In the genomic region with DNA sequence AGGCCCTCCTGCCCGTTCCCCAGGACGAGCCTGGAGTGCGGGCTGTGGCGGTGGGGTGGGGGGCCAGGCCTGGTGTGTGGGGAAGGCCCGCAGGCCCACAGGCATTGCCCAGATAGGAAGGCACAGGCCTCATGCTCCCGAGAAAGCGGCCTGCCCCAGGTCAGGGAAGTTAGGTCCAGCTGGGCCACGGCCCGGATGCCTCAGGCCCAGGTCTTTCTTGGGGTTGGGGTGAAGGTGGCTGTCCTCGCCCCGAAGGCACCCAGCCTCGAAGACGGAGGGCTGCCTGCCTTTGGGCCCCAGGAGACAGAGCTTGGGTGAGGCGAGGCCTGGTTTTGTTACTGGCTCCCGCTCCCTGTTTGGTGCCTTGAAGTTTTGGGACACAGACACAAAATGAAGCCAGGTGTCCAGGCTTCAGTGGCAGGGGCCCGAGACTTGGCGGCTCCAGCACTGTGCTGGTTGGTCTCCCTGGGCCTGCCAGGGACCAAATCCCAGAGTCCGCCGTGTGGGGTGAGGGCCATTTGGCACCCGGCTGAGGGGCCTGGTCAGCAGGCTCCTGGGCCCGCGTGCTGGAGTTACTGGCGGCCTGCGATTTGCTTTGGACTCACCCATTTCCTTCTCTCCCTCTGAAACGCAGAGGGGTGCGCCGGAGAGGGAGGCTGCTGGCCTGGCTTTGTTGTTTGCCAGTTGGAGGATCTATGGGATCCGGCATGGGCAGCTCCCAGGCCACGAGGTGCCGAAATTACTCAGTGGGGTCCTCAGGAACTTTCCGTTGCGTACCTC, we compare ENCODE assay signal across 1 cellular context.
TF ChIP-seq lines count a peak whose summit lies in the region.

No MANE protein-coding gene starts in this region.

TF ChIP-seq in HepG2, 621 proteins besides CTCF, POLR2A, EP300 and RAD21 (continues in another document):
- TF ChIP-seq ZNF724P (CRISPR knock-in tag; IDR thresholded peaks at IDR 0.05; ENCODE audit: borderline replicate concordance) (no peak), ZBTB3 (CRISPR knock-in tag; IDR thresholded peaks at IDR 0.05; ENCODE audit: borderline replicate concordance, low read depth) (no peak), ZBTB38 (CRISPR knock-in tag; IDR thresholded peaks at IDR 0.05) (no peak), ZNF773 (CRISPR knock-in tag; IDR thresholded peaks at IDR 0.05; ENCODE audit: borderline replicate concordance) (0 out of 2 replicates have a peak, but pooled peaks have one; percentile 37), THAP11 (CRISPR knock-in tag; IDR thresholded peaks at IDR 0.05) (no peak), RNF2 (conservative IDR thresholded peaks at IDR 0.05; ENCODE audit: low read depth) (0 out of 2 replicates have a peak, but pooled peaks have one; percentile 35), KDM6A (CRISPR knock-in tag; IDR thresholded peaks at IDR 0.05; ENCODE audit: low read depth) (no peak), SRSF9 (IDR thresholded peaks at IDR 0.05; ENCODE audit: borderline replicate concordance, insufficient read depth, low read depth, low read length, poor library complexity, severe bottlenecking) (no peak), ARNT2 (CRISPR knock-in tag; IDR thresholded peaks at IDR 0.05; ENCODE audit: low read depth) (no peak), ZNF652 (CRISPR knock-in tag; IDR thresholded peaks at IDR 0.05; ENCODE audit: borderline replicate concordance, low read depth) (no peak), ADNP (CRISPR knock-in tag; IDR thresholded peaks at IDR 0.05) (no peak), ZNF546 (CRISPR knock-in tag; conservative IDR thresholded peaks at IDR 0.05) (no peak), U2AF1 (optimal IDR thresholded peaks at IDR 0.05; ENCODE audit: low read depth, low read length) (no peak), GABPB1 (CRISPR knock-in tag; IDR thresholded peaks at IDR 0.05) (peak; percentile 9; the same call in 1 of the 2 replicates), RBM22 (optimal IDR thresholded peaks at IDR 0.05; ENCODE audit: low read length) (peak; percentile 13), CHD4 (IDR thresholded peaks at IDR 0.05; ENCODE audit: borderline replicate concordance, low read length) (no peak), FLYWCH1 (CRISPR knock-in tag; IDR thresholded peaks at IDR 0.05) (no peak), ZNF296 (CRISPR knock-in tag; conservative IDR thresholded peaks at IDR 0.05) (no peak), SRY (CRISPR knock-in tag; IDR thresholded peaks at IDR 0.05) (peak; percentile 55), ELF3 (CRISPR knock-in tag; IDR thresholded peaks at IDR 0.05) (no peak), ZNF232 (CRISPR knock-in tag; IDR thresholded peaks at IDR 0.05; ENCODE audit: borderline replicate concordance) (0 out of 2 replicates have a peak, but pooled peaks have one; percentile 29), EED (CRISPR knock-in tag; IDR thresholded peaks at IDR 0.05) (no peak), FOXJ3 (CRISPR knock-in tag; IDR thresholded peaks at IDR 0.05; ENCODE audit: borderline replicate concordance) (no peak), SOX5 (CRISPR knock-in tag; IDR thresholded peaks at IDR 0.05; ENCODE audit: borderline replicate concordance) (no peak), SNRNP70 (IDR thresholded peaks at IDR 0.05; ENCODE audit: low read depth, low read length) (no peak), MXD4 (CRISPR knock-in tag; IDR thresholded peaks at IDR 0.05) (0 out of 2 replicates have a peak, but pooled peaks have one; percentile 24), PAWR (CRISPR knock-in tag; IDR thresholded peaks at IDR 0.05; ENCODE audit: borderline replicate concordance) (no peak), PAF1 (CRISPR knock-in tag; IDR thresholded peaks at IDR 0.05) (no peak), TBP (CRISPR knock-in tag; IDR thresholded peaks at IDR 0.05) (no peak), MLLT10 (CRISPR knock-in tag; IDR thresholded peaks at IDR 0.05) (0 out of 2 replicates have a peak, but pooled peaks have one; percentile 56), PLRG1 (conservative IDR thresholded peaks at IDR 0.05) (no peak), MYC (CRISPR knock-in tag; IDR thresholded peaks at IDR 0.05; ENCODE audit: borderline replicate concordance) (peak; percentile 17; the same call in 1 of the 2 replicates), EEA1 (CRISPR knock-in tag; IDR thresholded peaks at IDR 0.05; ENCODE audit: borderline replicate concordance) (peak; percentile 36; the same call in 1 of the 2 replicates), NR2F2 (IDR thresholded peaks at IDR 0.05; ENCODE audit: borderline replicate concordance, low read depth) (no peak), STAG1 (CRISPR knock-in tag; IDR thresholded peaks at IDR 0.05) (no peak), SOX6 (IDR thresholded peaks at IDR 0.05) (no peak), SOX6 (CRISPR knock-in tag; IDR thresholded peaks at IDR 0.05) (no peak), NFRKB (IDR thresholded peaks at IDR 0.05) (no peak), ZNF263 (CRISPR knock-in tag; IDR thresholded peaks at IDR 0.05) (0 out of 2 replicates have a peak, but pooled peaks have one; percentile 23), SNAI1 (CRISPR knock-in tag; IDR thresholded peaks at IDR 0.05; ENCODE audit: borderline replicate concordance) (no peak), ZNF335 (CRISPR knock-in tag; IDR thresholded peaks at IDR 0.05) (no peak)
- TF ChIP-seq, protein P1, sequence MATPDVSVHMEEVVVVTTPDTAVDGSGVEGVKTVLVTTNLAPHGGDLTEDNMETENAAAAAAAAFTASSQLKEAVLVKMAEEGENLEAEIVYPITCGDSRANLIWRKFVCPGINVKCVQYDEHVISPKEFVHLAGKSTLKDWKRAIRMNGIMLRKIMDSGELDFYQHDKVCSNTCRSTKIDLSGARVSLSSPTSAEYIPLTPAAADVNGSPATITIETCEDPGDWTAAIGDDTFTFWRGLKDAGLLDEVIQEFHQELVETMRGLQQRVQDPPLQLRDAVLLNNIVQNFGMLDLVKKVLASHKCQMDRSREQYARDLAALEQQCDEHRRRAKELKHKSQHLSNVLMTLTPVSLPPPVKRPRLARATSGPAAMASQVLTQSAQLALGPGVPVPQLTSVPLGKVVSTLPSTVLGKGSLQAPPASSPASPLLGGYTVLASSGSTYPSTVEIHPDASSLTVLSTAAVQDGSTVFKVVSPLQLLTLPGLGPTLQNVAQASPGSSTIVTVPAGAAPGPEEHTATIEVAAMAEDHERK (CRISPR knock-in tag; IDR thresholded peaks at IDR 0.05; ENCODE audit: low read depth), result no peak
- TF ChIP-seq, protein P2, sequence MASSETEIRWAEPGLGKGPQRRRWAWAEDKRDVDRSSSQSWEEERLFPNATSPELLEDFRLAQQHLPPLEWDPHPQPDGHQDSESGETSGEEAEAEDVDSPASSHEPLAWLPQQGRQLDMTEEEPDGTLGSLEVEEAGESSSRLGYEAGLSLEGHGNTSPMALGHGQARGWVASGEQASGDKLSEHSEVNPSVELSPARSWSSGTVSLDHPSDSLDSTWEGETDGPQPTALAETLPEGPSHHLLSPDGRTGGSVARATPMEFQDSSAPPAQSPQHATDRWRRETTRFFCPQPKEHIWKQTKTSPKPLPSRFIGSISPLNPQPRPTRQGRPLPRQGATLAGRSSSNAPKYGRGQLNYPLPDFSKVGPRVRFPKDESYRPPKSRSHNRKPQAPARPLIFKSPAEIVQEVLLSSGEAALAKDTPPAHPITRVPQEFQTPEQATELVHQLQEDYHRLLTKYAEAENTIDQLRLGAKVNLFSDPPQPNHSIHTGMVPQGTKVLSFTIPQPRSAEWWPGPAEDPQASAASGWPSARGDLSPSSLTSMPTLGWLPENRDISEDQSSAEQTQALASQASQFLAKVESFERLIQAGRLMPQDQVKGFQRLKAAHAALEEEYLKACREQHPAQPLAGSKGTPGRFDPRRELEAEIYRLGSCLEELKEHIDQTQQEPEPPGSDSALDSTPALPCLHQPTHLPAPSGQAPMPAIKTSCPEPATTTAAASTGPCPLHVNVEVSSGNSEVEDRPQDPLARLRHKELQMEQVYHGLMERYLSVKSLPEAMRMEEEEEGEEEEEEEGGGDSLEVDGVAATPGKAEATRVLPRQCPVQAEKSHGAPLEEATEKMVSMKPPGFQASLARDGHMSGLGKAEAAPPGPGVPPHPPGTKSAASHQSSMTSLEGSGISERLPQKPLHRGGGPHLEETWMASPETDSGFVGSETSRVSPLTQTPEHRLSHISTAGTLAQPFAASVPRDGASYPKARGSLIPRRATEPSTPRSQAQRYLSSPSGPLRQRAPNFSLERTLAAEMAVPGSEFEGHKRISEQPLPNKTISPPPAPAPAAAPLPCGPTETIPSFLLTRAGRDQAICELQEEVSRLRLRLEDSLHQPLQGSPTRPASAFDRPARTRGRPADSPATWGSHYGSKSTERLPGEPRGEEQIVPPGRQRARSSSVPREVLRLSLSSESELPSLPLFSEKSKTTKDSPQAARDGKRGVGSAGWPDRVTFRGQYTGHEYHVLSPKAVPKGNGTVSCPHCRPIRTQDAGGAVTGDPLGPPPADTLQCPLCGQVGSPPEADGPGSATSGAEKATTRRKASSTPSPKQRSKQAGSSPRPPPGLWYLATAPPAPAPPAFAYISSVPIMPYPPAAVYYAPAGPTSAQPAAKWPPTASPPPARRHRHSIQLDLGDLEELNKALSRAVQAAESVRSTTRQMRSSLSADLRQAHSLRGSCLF (CRISPR knock-in tag; IDR thresholded peaks at IDR 0.05; ENCODE audit: borderline replicate concordance), result 0 out of 2 replicates have a peak, but pooled peaks have one; percentile 21
- TF ChIP-seq, protein P3, sequence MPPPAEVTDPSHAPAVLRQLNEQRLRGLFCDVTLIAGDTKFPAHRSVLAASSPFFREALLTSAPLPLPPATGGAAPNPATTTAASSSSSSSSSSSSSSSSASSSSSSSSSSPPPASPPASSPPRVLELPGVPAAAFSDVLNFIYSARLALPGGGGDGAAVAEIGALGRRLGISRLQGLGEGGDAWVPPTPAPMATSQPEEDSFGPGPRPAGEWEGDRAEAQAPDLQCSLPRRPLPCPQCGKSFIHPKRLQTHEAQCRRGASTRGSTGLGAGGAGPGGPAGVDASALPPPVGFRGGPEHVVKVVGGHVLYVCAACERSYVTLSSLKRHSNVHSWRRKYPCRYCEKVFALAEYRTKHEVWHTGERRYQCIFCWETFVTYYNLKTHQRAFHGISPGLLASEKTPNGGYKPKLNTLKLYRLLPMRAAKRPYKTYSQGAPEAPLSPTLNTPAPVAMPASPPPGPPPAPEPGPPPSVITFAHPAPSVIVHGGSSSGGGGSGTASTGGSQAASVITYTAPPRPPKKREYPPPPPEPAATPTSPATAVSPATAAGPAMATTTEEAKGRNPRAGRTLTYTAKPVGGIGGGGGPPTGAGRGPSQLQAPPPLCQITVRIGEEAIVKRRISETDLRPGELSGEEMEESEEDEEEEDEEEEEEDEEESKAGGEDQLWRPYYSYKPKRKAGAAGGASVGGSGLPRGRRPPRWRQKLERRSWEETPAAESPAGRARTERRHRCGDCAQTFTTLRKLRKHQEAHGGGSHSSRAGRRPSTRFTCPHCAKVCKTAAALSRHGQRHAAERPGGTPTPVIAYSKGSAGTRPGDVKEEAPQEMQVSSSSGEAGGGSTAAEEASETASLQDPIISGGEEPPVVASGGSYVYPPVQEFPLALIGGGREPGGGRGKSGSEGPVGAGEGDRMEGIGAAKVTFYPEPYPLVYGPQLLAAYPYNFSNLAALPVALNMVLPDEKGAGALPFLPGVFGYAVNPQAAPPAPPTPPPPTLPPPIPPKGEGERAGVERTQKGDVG (CRISPR knock-in tag; IDR thresholded peaks at IDR 0.05; ENCODE audit: borderline replicate concordance), result no peak
- TF ChIP-seq, protein P4, sequence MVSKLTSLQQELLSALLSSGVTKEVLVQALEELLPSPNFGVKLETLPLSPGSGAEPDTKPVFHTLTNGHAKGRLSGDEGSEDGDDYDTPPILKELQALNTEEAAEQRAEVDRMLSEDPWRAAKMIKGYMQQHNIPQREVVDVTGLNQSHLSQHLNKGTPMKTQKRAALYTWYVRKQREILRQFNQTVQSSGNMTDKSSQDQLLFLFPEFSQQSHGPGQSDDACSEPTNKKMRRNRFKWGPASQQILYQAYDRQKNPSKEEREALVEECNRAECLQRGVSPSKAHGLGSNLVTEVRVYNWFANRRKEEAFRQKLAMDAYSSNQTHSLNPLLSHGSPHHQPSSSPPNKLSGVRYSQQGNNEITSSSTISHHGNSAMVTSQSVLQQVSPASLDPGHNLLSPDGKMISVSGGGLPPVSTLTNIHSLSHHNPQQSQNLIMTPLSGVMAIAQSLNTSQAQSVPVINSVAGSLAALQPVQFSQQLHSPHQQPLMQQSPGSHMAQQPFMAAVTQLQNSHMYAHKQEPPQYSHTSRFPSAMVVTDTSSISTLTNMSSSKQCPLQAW (CRISPR knock-in tag; IDR thresholded peaks at IDR 0.05), result no peak
- TF ChIP-seq, protein P5, sequence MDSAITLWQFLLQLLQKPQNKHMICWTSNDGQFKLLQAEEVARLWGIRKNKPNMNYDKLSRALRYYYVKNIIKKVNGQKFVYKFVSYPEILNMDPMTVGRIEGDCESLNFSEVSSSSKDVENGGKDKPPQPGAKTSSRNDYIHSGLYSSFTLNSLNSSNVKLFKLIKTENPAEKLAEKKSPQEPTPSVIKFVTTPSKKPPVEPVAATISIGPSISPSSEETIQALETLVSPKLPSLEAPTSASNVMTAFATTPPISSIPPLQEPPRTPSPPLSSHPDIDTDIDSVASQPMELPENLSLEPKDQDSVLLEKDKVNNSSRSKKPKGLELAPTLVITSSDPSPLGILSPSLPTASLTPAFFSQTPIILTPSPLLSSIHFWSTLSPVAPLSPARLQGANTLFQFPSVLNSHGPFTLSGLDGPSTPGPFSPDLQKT (CRISPR knock-in tag; IDR thresholded peaks at IDR 0.05; ENCODE audit: borderline replicate concordance), result 0 out of 2 replicates have a peak, but pooled peaks have one; percentile 62
- TF ChIP-seq, protein P6, sequence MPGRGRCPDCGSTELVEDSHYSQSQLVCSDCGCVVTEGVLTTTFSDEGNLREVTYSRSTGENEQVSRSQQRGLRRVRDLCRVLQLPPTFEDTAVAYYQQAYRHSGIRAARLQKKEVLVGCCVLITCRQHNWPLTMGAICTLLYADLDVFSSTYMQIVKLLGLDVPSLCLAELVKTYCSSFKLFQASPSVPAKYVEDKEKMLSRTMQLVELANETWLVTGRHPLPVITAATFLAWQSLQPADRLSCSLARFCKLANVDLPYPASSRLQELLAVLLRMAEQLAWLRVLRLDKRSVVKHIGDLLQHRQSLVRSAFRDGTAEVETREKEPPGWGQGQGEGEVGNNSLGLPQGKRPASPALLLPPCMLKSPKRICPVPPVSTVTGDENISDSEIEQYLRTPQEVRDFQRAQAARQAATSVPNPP (CRISPR knock-in tag; IDR thresholded peaks at IDR 0.05), result no peak
- TF ChIP-seq, protein P7, sequence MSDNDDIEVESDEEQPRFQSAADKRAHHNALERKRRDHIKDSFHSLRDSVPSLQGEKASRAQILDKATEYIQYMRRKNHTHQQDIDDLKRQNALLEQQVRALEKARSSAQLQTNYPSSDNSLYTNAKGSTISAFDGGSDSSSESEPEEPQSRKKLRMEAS (IDR thresholded peaks at IDR 0.05), result peak; percentile 26; the same call in 1 of the 2 replicates
- TF ChIP-seq, protein P8, sequence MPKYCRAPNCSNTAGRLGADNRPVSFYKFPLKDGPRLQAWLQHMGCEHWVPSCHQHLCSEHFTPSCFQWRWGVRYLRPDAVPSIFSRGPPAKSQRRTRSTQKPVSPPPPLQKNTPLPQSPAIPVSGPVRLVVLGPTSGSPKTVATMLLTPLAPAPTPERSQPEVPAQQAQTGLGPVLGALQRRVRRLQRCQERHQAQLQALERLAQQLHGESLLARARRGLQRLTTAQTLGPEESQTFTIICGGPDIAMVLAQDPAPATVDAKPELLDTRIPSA (CRISPR knock-in tag; IDR thresholded peaks at IDR 0.05; ENCODE audit: borderline replicate concordance), result peak; percentile 50; the same call in 1 of the 2 replicates
